Comparison of ENCODE assay signal across 8 cellular contexts in genomic region chr3:49007068-49007770, GRCh38. TPM values are rescaled to one million over a fixed set of nuclear protein-coding genes. Genes with fewer than 3 reads are reported as not detected.
DNase-seq lines count a peak whose midpoint lies in the region; ATAC-seq and TF ChIP-seq lines count a peak whose summit lies in the region.

WDR6 (plus strand) TSS chr3:49007391; CDS start chr3:49007432, 41 bp downstream.

- TF ChIP-seq EP300 in Ishikawa (IDR thresholded peaks at IDR 0.05; ENCODE audit: borderline replicate concordance), result peak; percentile 34; the same call in 1 of the 2 replicates

- DNase-seq in DMS53 (lab: John Stamatoyannopoulos, UW) (peak; percentile 93), OCI-M2 (lab: John Stamatoyannopoulos, UW; ENCODE audit: unreplicated experiment) (peak; percentile 91), activated T-cell treated with anti-CD3 and anti-CD28 coated beads for 48 hours (ENCODE audit: low read depth) (peak; percentile 96), epithelial cell of proximal tubule (ENCODE audit: low read depth) (peak; percentile 74), mucosa of gallbladder (ENCODE audit: low spot score) (peak; percentile 98)
- peak; percentile 89 to 95 for DNase-seq in stimulated activated CD8-positive, alpha-beta memory T cell treated with anti-CD3 and anti-CD28 coated beads, Interleukin-4, amount 100 ng/mL, for 4 hours (ENCODE audit: low read depth in 2 of 2, low spot score in 1 of 2)

- peak within 1 kb of the TSS; percentile 70 for H3K4me3 ChIP-seq in epithelial cell of proximal tubule (ENCODE audit: low read depth, low read length)

- TF ChIP-seq RAD21 in Ishikawa (IDR thresholded peaks at IDR 0.05; ENCODE audit: low read depth), result 0 out of 2 replicates have a peak, but pooled peaks have one; percentile 11

- ATAC-seq in GM21576 (IDR thresholded peaks at IDR 0.05; ENCODE audit: unreplicated experiment), result peak; percentile 85

- TF ChIP-seq CTCF in epithelial cell of proximal tubule (conservative IDR thresholded peaks at IDR 0.05; ENCODE audit: low read depth, low read length), result peak; percentile 55

TF ChIP-seq in Ishikawa, 13 proteins besides CTCF, POLR2A, EP300 and RAD21:
- TF ChIP-seq TAF1 (IDR thresholded peaks at IDR 0.05; ENCODE audit: low read depth) (peak; percentile 88), CREB1 (IDR thresholded peaks at IDR 0.05; ENCODE audit: low read depth) (peak; percentile 69), TEAD4 (IDR thresholded peaks at IDR 0.05) (0 out of 2 replicates have a peak, but pooled peaks have one; percentile 5), EGR1 (IDR thresholded peaks at IDR 0.05) (peak; percentile 86), USF1 (IDR thresholded peaks at IDR 0.05) (peak; percentile 99), NFIC (IDR thresholded peaks at IDR 0.05) (peak; percentile 34; the same call in 1 of the 2 replicates), YY1 (IDR thresholded peaks at IDR 0.05; ENCODE audit: low read depth) (peak; percentile 84), MAX (IDR thresholded peaks at IDR 0.05) (peak; percentile 97), FOXM1 (IDR thresholded peaks at IDR 0.05; ENCODE audit: borderline replicate concordance, low read depth) (0 out of 2 replicates have a peak, but pooled peaks have one; percentile 46), CEBPB (IDR thresholded peaks at IDR 0.05) (0 out of 2 replicates have a peak, but pooled peaks have one; percentile 1), TCF12 (IDR thresholded peaks at IDR 0.05; ENCODE audit: low read depth) (peak; percentile 67), ZBTB7A (IDR thresholded peaks at IDR 0.05; ENCODE audit: low read depth) (peak; percentile 81; the same call in 1 of the 2 replicates), REST (IDR thresholded peaks at IDR 0.05; ENCODE audit: low read depth) (no peak)

RNA-seq across cellular contexts. Expression of gene WDR6, which starts in this region (rescaled TPM):
- total RNA-seq in epithelial cell of proximal tubule (86.1 and 99.5 TPM in 2 replicates), mucosa of gallbladder (283 TPM)

Comparison
In these comparisons a context has a peak if more than half of its experiments do, and no peak if none do; other contexts are left out.
1. Peak in every context shown above with its lines: DNase-seq, ATAC-seq and H3K4me3 ChIP-seq.